In genomic region chr19:36972594-36972993, GRCh38 we compare ENCODE assay signal across 9 cellular contexts. TPM values are rescaled to one million over a fixed set of nuclear protein-coding genes. Genes with fewer than 3 reads are reported as not detected.
A peak's percentile ranks its signal among the peaks of the same experiment; 100 is the strongest.
DNase-seq lines count a peak whose midpoint lies in the region; ATAC-seq lines count a peak whose summit lies in the region.
"Had no signal": no experiment of that assay in that cellular context is flagged by ENCODE, and none has a peak within 500 bp of the region (broad histone marks: within the 10 kb centered on the region; RNA-seq: fewer than 3 reads in every experiment).

No MANE protein-coding gene starts in this region.

- peaks cover 13% of the 10 kb centered on the region for H3K4me1 Mint-ChIP-seq in activated CD8-positive, alpha-beta T cell treated with anti-CD3 and anti-CD28 coated beads, Interleukin-2, amount 10 ng/mL, durations not matched to agents 7 days and 5 days (ENCODE audit: low read depth)

- no peaks in the 10 kb centered on the region for H3K9me3 ChIP-seq in skeletal muscle satellite cell (replicated peaks; ENCODE audit: low read length)

- no peaks in the 10 kb centered on the region for H3K27me3 ChIP-seq in skeletal muscle satellite cell (ENCODE audit: control insufficient read depth, insufficient read depth, low read length)

- H3K9me3 Mint-ChIP-seq in activated CD8-positive, alpha-beta T cell treated with anti-CD3 and anti-CD28 coated beads, Interleukin-2, amount 10 ng/mL, durations not matched to agents 7 days and 5 days (ENCODE audit: insufficient read depth): peaks cover 10% of the 10 kb centered on the region

- ATAC-seq in GM18907 (IDR thresholded peaks at IDR 0.05; ENCODE audit: unreplicated experiment) (peak; percentile 5), Right ventricle myocardium superior (ENCODE audit: poor library complexity) (peak; percentile 5), HG02571 (IDR thresholded peaks at IDR 0.05; ENCODE audit: unreplicated experiment) (no peak), HG03108 (IDR thresholded peaks at IDR 0.05; ENCODE audit: unreplicated experiment) (no peak)
- peak; percentile 6 for ATAC-seq in activated CD8-positive, alpha-beta T cell treated with anti-CD3 and anti-CD28 coated beads, Interleukin-2, amount 10 ng/mL, durations not matched to agents 7 days and 5 days

- H3K4me1 ChIP-seq in skeletal muscle satellite cell (ENCODE audit: control insufficient read depth, insufficient read depth, low read length): peaks cover 6% of the 10 kb centered on the region

- peak overlapping the region; percentile 70 for H3K9ac ChIP-seq in skeletal muscle satellite cell (ENCODE audit: low read depth, low read length)

- peak overlapping the region; percentile 79 for H3K4me3 ChIP-seq in skeletal muscle satellite cell (ENCODE audit: low read length)

- no peaks in the 10 kb centered on the region for H3K27me3 Mint-ChIP-seq in activated CD8-positive, alpha-beta T cell treated with anti-CD3 and anti-CD28 coated beads, Interleukin-2, amount 10 ng/mL, durations not matched to agents 7 days and 5 days (ENCODE audit: low read depth)

- peak overlapping the region; percentile 87 for H3K27ac Mint-ChIP-seq in activated CD8-positive, alpha-beta T cell treated with anti-CD3 and anti-CD28 coated beads, Interleukin-2, amount 10 ng/mL, durations not matched to agents 7 days and 5 days

- no peak for DNase-seq in activated CD8-positive, alpha-beta T cell treated with anti-CD3 and anti-CD28 coated beads, Interleukin-2, amount 10 ng/mL, durations not matched to agents 7 days and 5 days
- DNase-seq in Right ventricle myocardium superior: no peak
- no peak for DNase-seq in HPDE6-E6E7 (ENCODE audit: extremely low spot score)
- DNase-seq in NCI-H1417 treated with DMSO at 0.1 percent for 48 hours (lab: John Stamatoyannopoulos, UW): no peak
- DNase-seq: NCI-H2107 had no signal

- H3K4me3 Mint-ChIP-seq in activated CD8-positive, alpha-beta T cell treated with anti-CD3 and anti-CD28 coated beads, Interleukin-2, amount 10 ng/mL, durations not matched to agents 7 days and 5 days: peak overlapping the region; percentile 90

- peaks cover under 1% of the 10 kb centered on the region for H3K36me3 ChIP-seq in skeletal muscle satellite cell (ENCODE audit: insufficient read depth, low read length)

- peak overlapping the region; percentile 86 for H3K4me2 ChIP-seq in skeletal muscle satellite cell (ENCODE audit: low read length)

- CTCF ChIA-PET in activated CD8-positive, alpha-beta T cell treated with anti-CD3 and anti-CD28 coated beads, Interleukin-2, amount 10 ng/mL, durations not matched to agents 7 days and 5 days (lab: Charles Lee): interaction anchor here (0.8 kb wide), 1 partner anchor 197 kb away, joined by 4 read pairs; no protein-coding TSS in a partner anchor

- POLR2A ChIA-PET in activated CD8-positive, alpha-beta T cell treated with anti-CD3 and anti-CD28 coated beads, Interleukin-2, amount 10 ng/mL, durations not matched to agents 7 days and 5 days (lab: Charles Lee): no interaction called here

- intact Hi-C loops in Right ventricle myocardium superior (cut with DNase I): no loop called here

- peaks cover 28% of the 10 kb centered on the region for H3K36me3 Mint-ChIP-seq in activated CD8-positive, alpha-beta T cell treated with anti-CD3 and anti-CD28 coated beads, Interleukin-2, amount 10 ng/mL, durations not matched to agents 7 days and 5 days (ENCODE audit: low read depth)

RNA-seq across cellular contexts. Expression of gene ZNF568, which starts 56.5 kb away (rescaled TPM):
- total RNA-seq in activated CD8-positive, alpha-beta T cell treated with anti-CD3 and anti-CD28 coated beads, Interleukin-2, amount 10 ng/mL, durations not matched to agents 7 days and 5 days: 1 to 10 TPM; 7.0 to 8.0 TPM
- total RNA-seq in Right ventricle myocardium superior: 7.2 TPM
- 5.9 and 6.3 TPM in 2 replicates for total RNA-seq in skeletal muscle satellite cell (2012; rRNA removed)

RNA-seq across cellular contexts. Expression of gene ZNF829, which starts 56.5 kb away (rescaled TPM):
- 1 to 10 TPM; 5.7 to 6.0 TPM for total RNA-seq in activated CD8-positive, alpha-beta T cell treated with anti-CD3 and anti-CD28 coated beads, Interleukin-2, amount 10 ng/mL, durations not matched to agents 7 days and 5 days
- 1.8 TPM for total RNA-seq in Right ventricle myocardium superior
- total RNA-seq in skeletal muscle satellite cell (2012; rRNA removed): 3.3 and 3.8 TPM in 2 replicates

Comparison
In these comparisons a context has a peak if more than half of its experiments do, and no peak if none do; other contexts are left out.
1. ATAC-seq: peak in GM18907 (single experiment), activated CD8-positive, alpha-beta T cell treated with anti-CD3 and anti-CD28 coated beads, Interleukin-2, amount 10 ng/mL, durations not matched to agents 7 days and 5 days (single experiment) and Right ventricle myocardium superior (single experiment); none in HG02571 (single experiment) and HG03108 (single experiment).